In genomic region chr9:134683714-134684374, GRCh38 we compare ENCODE assay signal across 29 cellular contexts. TPM values are rescaled to one million over a fixed set of nuclear protein-coding genes. Genes with fewer than 3 reads are reported as not detected.
DNase-seq lines count a peak whose midpoint lies in the region; ATAC-seq and TF ChIP-seq lines count a peak whose summit lies in the region.
"Had no signal": no experiment of that assay in that cellular context is flagged by ENCODE, and none has a peak within 500 bp of the region (broad histone marks: within the 10 kb centered on the region; RNA-seq: fewer than 3 reads in every experiment).

No MANE protein-coding gene starts in this region.

- DNase-seq in Right ventricle myocardium inferior (ENCODE audit: missing footprints), result peak; percentile 63
- no peak for DNase-seq in cardiac septum (ENCODE audit: low spot score)
- DNase-seq in left ventricle myocardium inferior, result no peak
- DNase-seq in sciatic nerve (ENCODE audit: low spot score), result no peak
- DNase-seq in aorta, result peak; percentile 58 to 95
- no peak for DNase-seq in GM10266 (ENCODE audit: extremely low spot score)
- no peak for DNase-seq in activated CD8-positive, alpha-beta memory T cell treated with anti-CD3 and anti-CD28 coated beads, Interleukin-2, amount 50 U/mL, for 4 hours
- DNase-seq: activated CD4-positive, alpha-beta T cell treated with anti-CD3 and anti-CD28 coated beads, Interleukin-2, amount 50 U/mL, for 48 hours; activated T-cell treated with anti-CD3 and anti-CD28 coated beads, Interleukin-2, amount 50 U/mL, for 72 hours; CD4-positive, alpha-beta memory T cell; dermis blood vessel endothelial cell; H7; immature natural killer cell; Kasumi-1; left colon; mesenchymal stem cell; NCI-H1417 treated with DMSO at 0.1 percent for 48 hours; NCI-H2081; NCI-H524 treated with DMSO at 0.1 percent for 48 hours; NK-92 treated with Interleukin-12 subunit alpha and Interleukin-12 subunit beta, amount 100 ng/mL, for 24 hours; PC-9; SHP77 treated with DMSO at 0.1 percent for 48 hours; T-helper 2 cell had no signal

- H3K9me3 ChIP-seq in left ventricle myocardium inferior (replicated peaks), result no peaks in the 10 kb centered on the region
- H3K9me3 ChIP-seq in aorta (ENCODE audit: control insufficient read depth, low read length), result no peaks in the 10 kb centered on the region
- H3K9me3 ChIP-seq: pancreas, upper lobe of left lung had no signal

- no peak overlapping the region for H3K4me3 ChIP-seq in left ventricle myocardium inferior
- H3K4me3 ChIP-seq in aorta (ENCODE audit: low read length in 2 of 2), result no peak overlapping the region
- H3K4me3 ChIP-seq: pancreas, PC-9, upper lobe of left lung had no signal

- H3K27ac ChIP-seq in left ventricle myocardium inferior (replicated peaks), result peak overlapping the region; percentile 8
- no peak overlapping the region for H3K27ac ChIP-seq in aorta (ENCODE audit: low read depth in 1 of 2, low read length in 2 of 2)
- H3K27ac ChIP-seq: 22Rv1, pancreas, PC-9, upper lobe of left lung had no signal

- 47 to 52% methylated on average over 22 of the region's 22 CpGs for WGBS in aorta, 2 donors

- intact Hi-C loops in Right ventricle myocardium inferior (cut with DNase I) (no loop called here), cardiac septum (cut with DNase I) (no loop called here), left ventricle myocardium inferior (cut with micrococcal nuclease) (no loop called here), sciatic nerve (cut with DNase I) (loop anchor here (5.0 kb wide), 1 partner anchor 447 kb away; no protein-coding TSS in a partner anchor), aorta (cut with DNase I) (no loop called here)

- peak; percentile 6 for ATAC-seq in Right ventricle myocardium inferior
- peak; percentile 15 for ATAC-seq in sciatic nerve
- ATAC-seq in aorta (ENCODE audit: low FRiP score), result peak; percentile 38
- ATAC-seq in HG03097 (IDR thresholded peaks at IDR 0.05; ENCODE audit: low FRiP score, unreplicated experiment), result no peak
- ATAC-seq: activated T-cell treated with anti-CD3 and anti-CD28 coated beads, Interleukin-2, amount 50 U/mL, for 72 hours; left colon; pancreas; stimulated activated effector memory CD8-positive, alpha-beta T cell treated with anti-CD3 and anti-CD28 coated beads, Interleukin-12 subunit alpha, Interleukin-12 subunit beta, amount 100 ng/mL, for 72 hours had no signal

- H3K27me3 ChIP-seq in left ventricle myocardium inferior (ENCODE audit: low read depth) (no peaks in the 10 kb centered on the region), aorta (ENCODE audit: control insufficient read depth in 1 of 2, insufficient read depth in 2 of 2, low read length in 1 of 2) (no peaks in the 10 kb centered on the region)
- H3K27me3 ChIP-seq: pancreas, upper lobe of left lung had no signal

- H3K36me3 ChIP-seq in left ventricle myocardium inferior, result no peaks in the 10 kb centered on the region
- H3K36me3 ChIP-seq in aorta (ENCODE audit: control insufficient read depth in 1 of 2, insufficient read depth in 2 of 2, low read length in 1 of 2), result no peaks in the 10 kb centered on the region
- H3K36me3 ChIP-seq: pancreas, upper lobe of left lung had no signal

- TF ChIP-seq CTCF in left ventricle myocardium inferior (IDR thresholded peaks at IDR 0.05; ENCODE audit: borderline replicate concordance), result no peak
- TF ChIP-seq CTCF in GM10266 (IDR thresholded peaks at IDR 0.05; ENCODE audit: control insufficient read depth, insufficient read depth, low read depth, missing control alignments), result no peak

- H3K4me1 ChIP-seq in left ventricle myocardium inferior (peaks cover 43% of the 10 kb centered on the region), aorta (ENCODE audit: control insufficient read depth in 1 of 2, insufficient read depth in 2 of 2, low read length in 2 of 2) (peaks cover 0 to 2% of the 10 kb centered on the region in 2 donors)
- H3K4me1 ChIP-seq: pancreas had no signal

RNA-seq across cellular contexts. Expression of gene COL5A1, which starts 42.2 kb away (rescaled TPM):
- 18.7 TPM for total RNA-seq in Right ventricle myocardium inferior
- 21.6 TPM for total RNA-seq in cardiac septum
- 13.9 TPM for total RNA-seq in left ventricle myocardium inferior
- 79.4 TPM for total RNA-seq in sciatic nerve
- 100 to 1,000 TPM; 108 to 159 TPM for total RNA-seq in aorta
- 10 to 100 TPM; 18.7 to 57.7 TPM for polyA plus RNA-seq in aorta
- polyA plus RNA-seq: immature natural killer cell, neural cell had no signal

Comparison
In these comparisons a context has a peak if more than half of its experiments do, and no peak if none do; other contexts are left out.
1. DNase-seq: peak in Right ventricle myocardium inferior (single experiment) and aorta (2 of 2); none in cardiac septum (single experiment), left ventricle myocardium inferior (single experiment), sciatic nerve (single experiment), GM10266 (single experiment) and activated CD8-positive, alpha-beta memory T cell treated with anti-CD3 and anti-CD28 coated beads, Interleukin-2, amount 50 U/mL, for 4 hours (single experiment).